Comparison of ENCODE assay signal across 1 cellular context in genomic region chr10:69572159-69573055, GRCh38.
TF ChIP-seq lines count a peak whose summit lies in the region.

No MANE protein-coding gene starts in this region.

TF ChIP-seq in IMR-90, 13 proteins besides CTCF, POLR2A, EP300 and RAD21:
- TF ChIP-seq CEBPB (IDR thresholded peaks at IDR 0.05; ENCODE audit: low read depth, low read length) (no peak), MAFK (IDR thresholded peaks at IDR 0.05; ENCODE audit: low read depth, low read length) (no peak), CHD1 (IDR thresholded peaks at IDR 0.05; ENCODE audit: low read depth, low read length) (no peak), NFE2L2 (IDR thresholded peaks at IDR 0.05; ENCODE audit: low read depth, low read length) (no peak)
